Comparison of ENCODE assay signal across 33 cellular contexts in genomic region chr10:54057357-54057756, GRCh38.
"Had no signal": no experiment of that assay in that cellular context is flagged by ENCODE, and none has a peak within 500 bp of the region (broad histone marks: within the 10 kb centered on the region; RNA-seq: fewer than 3 reads in every experiment).

No MANE protein-coding gene starts in this region.

- H3K4me3 ChIP-seq: adrenal gland, ascending aorta, body of pancreas, breast epithelium, cardiac muscle cell had no signal

- DNase-seq: activated effector memory CD4-positive, alpha-beta T cell treated with anti-CD3 and anti-CD28 coated beads, Interleukin-2, amount 50 U/mL, for 16 hours; activated effector memory CD4-positive, alpha-beta T cell treated with Interleukin-2 at 50 U/mL for 16 hours; activated gamma-delta T cell; activated gamma-delta T cell treated with Interleukin-2 at 50 U/mL for 16 hours; activated naive CD4-positive, alpha-beta T cell; activated naive CD4-positive, alpha-beta T cell treated with anti-CD3 and anti-CD28 coated beads for 36 hours; activated naive CD4-positive, alpha-beta T cell treated with anti-CD3 and anti-CD28 coated beads, Interleukin-2, amount 10 ng/mL, durations not matched to agents 7 days and 5 days; activated naive CD4-positive, alpha-beta T cell treated with anti-CD3 and anti-CD28 coated beads, Interleukin-2, amount 50 U/mL, for 16 hours; activated naive CD4-positive, alpha-beta T cell treated with Interleukin-2 at 50 U/mL for 16 hours; activated naive CD8-positive, alpha-beta T cell treated with anti-CD3 and anti-CD28 coated beads for 36 hours; activated naive CD8-positive, alpha-beta T cell treated with anti-CD3 and anti-CD28 coated beads, Interleukin-2, amount 10 ng/mL, durations not matched to agents 7 days and 5 days; activated naive CD8-positive, alpha-beta T cell treated with anti-CD3 and anti-CD28 coated beads, Interleukin-2, amount 50 U/mL, for 24 hours; activated T-cell treated with anti-CD3 and anti-CD28 coated beads, Interleukin-2, amount 50 U/mL, for 24 hours; activated T-cell treated with anti-CD3 and anti-CD28 coated beads, Interleukin-2, amount 50 U/mL, for 4 hours; activated T-cell treated with anti-CD3 and anti-CD28 coated beads, Interleukin-2, amount 50 U/mL, for 48 hours; activated T-cell treated with anti-CD3 and anti-CD28 coated beads, Interleukin-2, amount 50 U/mL, for 72 hours; adrenal gland; amniotic stem cell; amygdala; anterior cingulate cortex; aorta; body of pancreas; brain microvascular endothelial cell; caudate nucleus; central memory CD4-positive, alpha-beta T cell; cerebellar nuclear complex had no signal

- H3K9me3 ChIP-seq: adrenal gland, ascending aorta, body of pancreas had no signal

- H3K27ac ChIP-seq: adrenal gland, ascending aorta, body of pancreas, brain microvascular endothelial cell, breast epithelium, cardiac muscle cell had no signal

- H3K36me3 ChIP-seq: adrenal gland, ascending aorta, brain microvascular endothelial cell, breast epithelium, cardiac muscle cell had no signal

- H3K4me1 ChIP-seq: adrenal gland, ascending aorta, body of pancreas, breast epithelium had no signal

- FAIRE-seq: astrocyte, bronchial epithelial cell had no signal

- H3K27me3 ChIP-seq: adrenal gland, ascending aorta, body of pancreas, brain microvascular endothelial cell, breast epithelium, cardiac muscle cell had no signal

- ATAC-seq: activated naive CD4-positive, alpha-beta T cell treated with anti-CD3 and anti-CD28 coated beads, Interleukin-2, amount 50 U/mL, for 72 hours; activated naive CD8-positive, alpha-beta T cell treated with anti-CD3 and anti-CD28 coated beads, Interleukin-2, amount 50 U/mL, for 24 hours; activated T-cell treated with anti-CD3 and anti-CD28 coated beads, Interleukin-2, amount 50 U/mL, for 4 hours; activated T-cell treated with anti-CD3 and anti-CD28 coated beads, Interleukin-2, amount 50 U/mL, for 72 hours; activated T-helper 17 cell treated with anti-CD3 and anti-CD28 coated beads, Interleukin-2, amount 50 U/mL, for 72 hours; body of pancreas had no signal
